In the genomic region with DNA sequence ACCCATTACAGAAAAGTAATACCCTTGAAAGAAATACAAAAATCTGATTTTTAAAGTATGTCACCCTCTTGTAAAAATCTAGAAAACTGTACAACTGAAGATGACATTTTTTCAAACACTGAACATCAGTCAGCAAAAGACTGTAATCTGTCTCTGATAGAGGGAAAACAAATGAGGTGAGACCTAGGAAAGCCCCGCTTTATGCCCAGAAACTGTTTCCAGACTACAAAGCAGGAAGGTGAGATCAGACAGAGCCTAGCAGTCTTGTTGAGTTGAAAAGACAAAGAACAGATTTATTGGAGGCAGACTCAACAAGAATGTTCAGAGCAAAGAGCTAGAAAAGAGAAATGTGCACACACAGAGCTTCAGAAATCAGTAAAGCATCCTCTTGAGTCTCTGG, we compare ENCODE assay signal across 23 cellular contexts.
DNase-seq lines count a peak whose midpoint lies in the region; ATAC-seq and TF ChIP-seq lines count a peak whose summit lies in the region.
"Had no signal": no experiment of that assay in that cellular context is flagged by ENCODE, and none has a peak within 500 bp of the region (broad histone marks: within the 10 kb centered on the region; RNA-seq: fewer than 3 reads in every experiment).

No MANE protein-coding gene starts in this region.

- no peaks in the 10 kb centered on the region for H3K4me1 ChIP-seq in osteoblast (ENCODE audit: insufficient read depth, low read length)
- H3K4me1 ChIP-seq: BLaER1 treated with 17β-estradiol and CSF1 and Interleukin-3, amounts not matched to agents 10 nM and 100 nM had no signal

- H3K9ac ChIP-seq in SU-DHL-6 (ENCODE audit: low read length): no peak overlapping the region
- H3K9ac ChIP-seq: BLaER1 treated with 17β-estradiol and CSF1 and Interleukin-3, amounts not matched to agents 10 nM and 100 nM had no signal

- TF ChIP-seq CTCF in GM12865 (IDR thresholded peaks at IDR 0.05; ENCODE audit: insufficient read depth, low read depth, low read length, missing control alignments): no peak
- TF ChIP-seq CTCF in SU-DHL-6 (IDR thresholded peaks at IDR 0.05; ENCODE audit: insufficient read depth, low read length, poor library complexity, severe bottlenecking): no peak
- no peak for TF ChIP-seq CTCF in osteoblast (IDR thresholded peaks at IDR 0.05; ENCODE audit: extremely low read depth, low read depth, low read length)
- no peak for TF ChIP-seq CTCF in dorsolateral prefrontal cortex (IDR thresholded peaks at IDR 0.05 in 54 of 56, conservative IDR thresholded peaks at IDR 0.05 in 2 of 56; ENCODE audit: low read depth in 1 of 56, partially characterized antibody in 56 of 56)

- H3K4me3 ChIP-seq in GM12865 (ENCODE audit: low read depth, low read length): no peak overlapping the region
- no peak overlapping the region for H3K4me3 ChIP-seq in SU-DHL-6 (ENCODE audit: insufficient read depth, low read length, poor library complexity, severe bottlenecking)
- no peak overlapping the region for H3K4me3 ChIP-seq in osteoblast (ENCODE audit: insufficient read depth, low read length)
- H3K4me3 ChIP-seq in dorsolateral prefrontal cortex: no peak overlapping the region
- H3K4me3 ChIP-seq: BLaER1 treated with 17β-estradiol and CSF1 and Interleukin-3, amounts not matched to agents 10 nM and 100 nM; K562; SK-N-MC had no signal

- peak; percentile 62 for ATAC-seq in GM21360 (IDR thresholded peaks at IDR 0.05; ENCODE audit: unreplicated experiment)
- no peak for ATAC-seq in GM21723 (IDR thresholded peaks at IDR 0.05; ENCODE audit: unreplicated experiment)
- ATAC-seq: K562, PC-3 had no signal

- no peak overlapping the region for H3K4me3 Mint-ChIP-seq in activated T-helper 2 cell treated with anti-CD3 and anti-CD28 coated beads, Interferon-gamma antibody, Interleukin-2, Interleukin-4, amounts not matched to agents 10 μg/mL and 5 μg/mL and 100 μg/mL, durations not matched to agents 14 hours and 24 hours and 36 hours (ENCODE audit: low read depth)
- H3K4me3 Mint-ChIP-seq: CD4-positive, alpha-beta memory T cell had no signal

- H3K27me3 Mint-ChIP-seq in activated T-helper 2 cell treated with anti-CD3 and anti-CD28 coated beads, Interferon-gamma antibody, Interleukin-2, Interleukin-4, amounts not matched to agents 10 μg/mL and 5 μg/mL and 100 μg/mL, durations not matched to agents 14 hours and 24 hours and 36 hours (ENCODE audit: low read depth): no peaks in the 10 kb centered on the region
- H3K27me3 Mint-ChIP-seq: CD4-positive, alpha-beta memory T cell had no signal

- H2AFZ ChIP-seq in SU-DHL-6 (ENCODE audit: low read depth, low read length, severe bottlenecking) (peak overlapping the region; percentile 43), osteoblast (ENCODE audit: low read length) (no peak overlapping the region)

- intact Hi-C loops in activated T-helper 2 cell treated with anti-CD3 and anti-CD28 coated beads, Interferon-gamma antibody, Interleukin-2, Interleukin-4, amounts not matched to agents 10 μg/mL and 5 μg/mL and 100 μg/mL, durations not matched to agents 14 hours and 24 hours and 36 hours (cut with micrococcal nuclease): no loop called here
- intact Hi-C loops in dorsolateral prefrontal cortex (cut with DNase I): no loop called here

- no peaks in the 10 kb centered on the region for H3F3A ChIP-seq in SU-DHL-6 (ENCODE audit: insufficient read depth)

- H3K36me3 ChIP-seq in SU-DHL-6 (ENCODE audit: low read length) (no peaks in the 10 kb centered on the region), osteoblast (ENCODE audit: insufficient read depth, low read length) (no peaks in the 10 kb centered on the region)
- H3K36me3 ChIP-seq: BLaER1 treated with 17β-estradiol and CSF1 and Interleukin-3, amounts not matched to agents 10 nM and 100 nM had no signal

- H3K27ac Mint-ChIP-seq in activated T-helper 2 cell treated with anti-CD3 and anti-CD28 coated beads, Interferon-gamma antibody, Interleukin-2, Interleukin-4, amounts not matched to agents 10 μg/mL and 5 μg/mL and 100 μg/mL, durations not matched to agents 14 hours and 24 hours and 36 hours: no peak overlapping the region
- H3K27ac Mint-ChIP-seq: CD4-positive, alpha-beta memory T cell had no signal

- no peaks in the 10 kb centered on the region for H3K9me2 ChIP-seq in SU-DHL-6 (replicated peaks; ENCODE audit: insufficient read depth, low read length)

- H4K20me1 ChIP-seq in SU-DHL-6 (ENCODE audit: low read depth, low read length): no peaks in the 10 kb centered on the region
- no peaks in the 10 kb centered on the region for H4K20me1 ChIP-seq in osteoblast (ENCODE audit: insufficient read depth, low read length)
- H4K20me1 ChIP-seq: BLaER1 treated with 17β-estradiol and CSF1 and Interleukin-3, amounts not matched to agents 10 nM and 100 nM had no signal

- H3K27me3 ChIP-seq in SU-DHL-6 (ENCODE audit: low read length) (no peaks in the 10 kb centered on the region), osteoblast (ENCODE audit: insufficient read depth, low read length) (no peaks in the 10 kb centered on the region), dorsolateral prefrontal cortex (no peaks in the 10 kb centered on the region)
- H3K27me3 ChIP-seq: BLaER1 treated with 17β-estradiol and CSF1 and Interleukin-3, amounts not matched to agents 10 nM and 100 nM had no signal

- no peak overlapping the region for H3K4me2 ChIP-seq in SU-DHL-6 (ENCODE audit: low read depth, low read length, poor library complexity, severe bottlenecking)
- no peak overlapping the region for H3K4me2 ChIP-seq in osteoblast (ENCODE audit: insufficient read depth, low read length)
- H3K4me2 ChIP-seq: BLaER1 treated with 17β-estradiol and CSF1 and Interleukin-3, amounts not matched to agents 10 nM and 100 nM had no signal

- H3K27ac ChIP-seq in SU-DHL-6 (ENCODE audit: low read depth, low read length) (no peak overlapping the region), osteoblast (ENCODE audit: low read depth, low read length) (no peak overlapping the region), dorsolateral prefrontal cortex (no peak overlapping the region)
- H3K27ac ChIP-seq: BLaER1 treated with 17β-estradiol and CSF1 and Interleukin-3, amounts not matched to agents 10 nM and 100 nM; SK-N-MC had no signal

- DNase-seq in GM12865 (ENCODE audit: low read depth) (peak; percentile 2), osteoblast (ENCODE audit: insufficient read length, low spot score, missing footprints) (peak; percentile 15), dorsolateral prefrontal cortex (no peak)
- no peak for DNase-seq in activated T-helper 2 cell treated with anti-CD3 and anti-CD28 coated beads, Interferon-gamma antibody, Interleukin-2, Interleukin-4, amounts not matched to agents 10 μg/mL and 5 μg/mL and 100 μg/mL, durations not matched to agents 14 hours and 24 hours and 36 hours (ENCODE audit: low spot score)
- DNase-seq in stimulated activated naive CD4-positive, alpha-beta T cell treated with Interleukin-2 at 50 U/mL for 16 hours (lab: John Stamatoyannopoulos, UW): no peak
- DNase-seq: 8988T; CD4-positive, alpha-beta memory T cell; DND-41; MM.1S; NCI-H1048; NCI-H1417 treated with DMSO at 0.1 percent for 48 hours; NCI-H187; NCI-H446; NCI-H526; PC-3; RPMI8226; SHP77 had no signal

- H3K9me3 ChIP-seq in SU-DHL-6 (ENCODE audit: insufficient read depth, low read length): no peaks in the 10 kb centered on the region
- no peaks in the 10 kb centered on the region for H3K9me3 ChIP-seq in osteoblast (ENCODE audit: low read depth, low read length)

- H3K9me3 Mint-ChIP-seq in activated T-helper 2 cell treated with anti-CD3 and anti-CD28 coated beads, Interferon-gamma antibody, Interleukin-2, Interleukin-4, amounts not matched to agents 10 μg/mL and 5 μg/mL and 100 μg/mL, durations not matched to agents 14 hours and 24 hours and 36 hours: peaks cover 9% of the 10 kb centered on the region

- H3K4me1 Mint-ChIP-seq in activated T-helper 2 cell treated with anti-CD3 and anti-CD28 coated beads, Interferon-gamma antibody, Interleukin-2, Interleukin-4, amounts not matched to agents 10 μg/mL and 5 μg/mL and 100 μg/mL, durations not matched to agents 14 hours and 24 hours and 36 hours (ENCODE audit: low read depth): no peaks in the 10 kb centered on the region
- H3K4me1 Mint-ChIP-seq: CD4-positive, alpha-beta memory T cell had no signal

- H3K79me2 ChIP-seq in SU-DHL-6 (ENCODE audit: insufficient read depth, low read length): no peaks in the 10 kb centered on the region
- no peaks in the 10 kb centered on the region for H3K79me2 ChIP-seq in osteoblast (ENCODE audit: insufficient read depth, low read length)

- no peaks in the 10 kb centered on the region for H3K36me3 Mint-ChIP-seq in activated T-helper 2 cell treated with anti-CD3 and anti-CD28 coated beads, Interferon-gamma antibody, Interleukin-2, Interleukin-4, amounts not matched to agents 10 μg/mL and 5 μg/mL and 100 μg/mL, durations not matched to agents 14 hours and 24 hours and 36 hours (ENCODE audit: low read depth)
- H3K36me3 Mint-ChIP-seq: CD4-positive, alpha-beta memory T cell had no signal

Comparison
In these comparisons a context has a peak if more than half of its experiments do, and no peak if none do; other contexts are left out.
1. DNase-seq: peak in GM12865 (single experiment) and osteoblast (single experiment); none in activated T-helper 2 cell treated with anti-CD3 and anti-CD28 coated beads, Interferon-gamma antibody, Interleukin-2, Interleukin-4, amounts not matched to agents 10 μg/mL and 5 μg/mL and 100 μg/mL, durations not matched to agents 14 hours and 24 hours and 36 hours (single experiment), dorsolateral prefrontal cortex (0 of 10) and stimulated activated naive CD4-positive, alpha-beta T cell treated with Interleukin-2 at 50 U/mL for 16 hours (single experiment).